In genomic region chr7:155918720-155919399, GRCh38 we compare ENCODE assay signal across 10 cellular contexts.
A peak's percentile ranks its signal among the peaks of the same experiment; 100 is the strongest.
DNase-seq lines count a peak whose midpoint lies in the region; ATAC-seq and TF ChIP-seq lines count a peak whose summit lies in the region.
"Had no signal": no experiment of that assay in that cellular context is flagged by ENCODE, and none has a peak within 500 bp of the region (broad histone marks: within the 10 kb centered on the region; RNA-seq: fewer than 3 reads in every experiment).

No MANE protein-coding gene starts in this region.

- TF ChIP-seq CTCF in RWPE2 (IDR thresholded peaks at IDR 0.05; ENCODE audit: poor library complexity, severe bottlenecking) (no peak), fibroblast of the aortic adventitia (IDR thresholded peaks at IDR 0.05; ENCODE audit: insufficient read depth, low read length) (no peak), GM13976 (IDR thresholded peaks at IDR 0.05; ENCODE audit: borderline replicate concordance, control extremely low read depth, extremely low read depth, insufficient read depth, missing control alignments) (no peak)

- H3K27me3 ChIP-seq in GM23248 (replicated peaks; ENCODE audit: insufficient read depth) (no peaks in the 10 kb centered on the region), RWPE2 (ENCODE audit: insufficient read depth, poor library complexity, severe bottlenecking) (no peaks in the 10 kb centered on the region)

- H3F3A ChIP-seq in GM23248 (ENCODE audit: insufficient read depth): no peaks in the 10 kb centered on the region

- DNase-seq in GM23248 (peak; percentile 17), RWPE2 (ENCODE audit: low spot score) (peak; percentile 94), fibroblast of the aortic adventitia (ENCODE audit: low read depth) (peak; percentile 70), non-pigmented ciliary epithelial cell (ENCODE audit: low read depth) (peak; percentile 86), GM13976 (ENCODE audit: low spot score) (no peak), AG20443 (ENCODE audit: low spot score) (no peak)
- DNase-seq: DND-41 had no signal

- H3K4me3 ChIP-seq in GM23248 (no peak overlapping the region), RWPE2 (ENCODE audit: severe bottlenecking) (no peak overlapping the region), fibroblast of the aortic adventitia (ENCODE audit: low read depth, low read length) (no peak overlapping the region)
- H3K4me3 ChIP-seq: skin epidermis had no signal

- ATAC-seq in RWPE2 (ENCODE audit: low read depth): peak; percentile 84
- no peak for ATAC-seq in GM19328 (IDR thresholded peaks at IDR 0.05; ENCODE audit: unreplicated experiment)
- ATAC-seq in GM21717 (IDR thresholded peaks at IDR 0.05; ENCODE audit: unreplicated experiment): no peak

- no peak overlapping the region for H2AFZ ChIP-seq in GM23248

- no peaks in the 10 kb centered on the region for H3K9me2 ChIP-seq in GM23248 (ENCODE audit: insufficient read depth)

- H3K36me3 ChIP-seq in GM23248 (ENCODE audit: low read depth) (no peaks in the 10 kb centered on the region), RWPE2 (ENCODE audit: low read depth) (no peaks in the 10 kb centered on the region)

- no peaks in the 10 kb centered on the region for H3K79me2 ChIP-seq in GM23248 (ENCODE audit: insufficient read depth)

- no peak overlapping the region for H3K9ac ChIP-seq in GM23248

- H3K4me1 ChIP-seq in GM23248 (ENCODE audit: insufficient read depth): no peaks in the 10 kb centered on the region
- peaks cover 26% of the 10 kb centered on the region for H3K4me1 ChIP-seq in RWPE2 (ENCODE audit: insufficient read depth, poor library complexity, severe bottlenecking)

- no peak overlapping the region for H3K4me2 ChIP-seq in GM23248 (ENCODE audit: unreplicated experiment)

- H3K9me3 ChIP-seq in GM23248 (ENCODE audit: low read depth): no peaks in the 10 kb centered on the region
- H3K9me3 ChIP-seq in RWPE2 (ENCODE audit: severe bottlenecking): no peaks in the 10 kb centered on the region

- H4K20me1 ChIP-seq in GM23248 (ENCODE audit: insufficient read depth): no peaks in the 10 kb centered on the region

- in situ Hi-C loops in GM23248 (cut with MboI): no loop called here
- in situ Hi-C loops in GM13976 (cut with MboI; ENCODE audit: low sequenced_read_pairs, unreplicated experiment): no loop called here

- H3K27ac ChIP-seq in GM23248: no peak overlapping the region
- H3K27ac ChIP-seq in RWPE2 (ENCODE audit: poor library complexity, severe bottlenecking): no peak overlapping the region
- H3K27ac ChIP-seq: skin epidermis had no signal

- WGBS in GM23248 (ENCODE audit: low coverage in 1 of 2, low lambda C conversion rate in 2 of 2, missing lambda C conversion rate in 2 of 2), 2 experiments: 46 to 54% methylated on average over 12 to 14 of the region's 14 CpGs

Comparison
In these comparisons a context has a peak if more than half of its experiments do, and no peak if none do; other contexts are left out.
1. DNase-seq: peak in GM23248 (single experiment), RWPE2 (single experiment), fibroblast of the aortic adventitia (single experiment) and non-pigmented ciliary epithelial cell (single experiment); none in GM13976 (single experiment) and AG20443 (single experiment).